In genomic region chr4:120722655-120723054, GRCh38 we compare ENCODE assay signal across 32 cellular contexts.
"Had no signal": no experiment of that assay in that cellular context is flagged by ENCODE, and none has a peak within 500 bp of the region (broad histone marks: within the 10 kb centered on the region; RNA-seq: fewer than 3 reads in every experiment).

No MANE protein-coding gene starts in this region.

- H3K4me1 ChIP-seq: foreskin keratinocyte, gastrocnemius medialis had no signal

- H3K27me3 ChIP-seq: brain microvascular endothelial cell, esophagus muscularis mucosa, foreskin keratinocyte, gastrocnemius medialis had no signal

- ATAC-seq: activated CD8-positive, alpha-beta T cell treated with anti-CD3 and anti-CD28 coated beads for 36 hours; activated T-cell treated with anti-CD3 and anti-CD28 coated beads, Interleukin-2, amount 50 U/mL, for 4 hours; activated T-helper 17 cell treated with anti-CD3 and anti-CD28 coated beads, Interleukin-2, amount 50 U/mL, for 72 hours; effector memory CD8-positive, alpha-beta T cell; foreskin keratinocyte; gastrocnemius medialis; T-cell had no signal

- DNase-seq: activated CD4-positive, alpha-beta T cell treated with anti-CD3 and anti-CD28 coated beads for 48 hours; activated CD4-positive, alpha-beta T cell treated with anti-CD3 and anti-CD28 coated beads, Interleukin-2, amount 50 U/mL, for 1 hour; activated CD4-positive, alpha-beta T cell treated with anti-CD3 and anti-CD28 coated beads, Interleukin-2, amount 50 U/mL, for 48 hours; activated CD4-positive, CD25-positive, alpha-beta regulatory T cell; activated CD4-positive, CD25-positive, alpha-beta regulatory T cell treated with anti-CD3 and anti-CD28 coated beads, Interleukin-2, amount 50 U/mL, for 72 hours; activated CD8-positive, alpha-beta memory T cell treated with anti-CD3 and anti-CD28 coated beads for 24 hours; activated CD8-positive, alpha-beta T cell treated with anti-CD3 and anti-CD28 coated beads for 36 hours; activated effector memory CD4-positive, alpha-beta T cell treated with Interleukin-2 at 50 U/mL for 16 hours; activated gamma-delta T cell treated with Interleukin-2 at 50 U/mL for 16 hours; activated naive CD4-positive, alpha-beta T cell treated with anti-CD3 and anti-CD28 coated beads, Interleukin-2, amount 50 U/mL, for 16 hours; activated naive CD4-positive, alpha-beta T cell treated with Interleukin-2 at 50 U/mL for 16 hours; activated T-cell treated with anti-CD3 and anti-CD28 coated beads, Interleukin-2, amount 50 U/mL, for 4 hours; amniotic stem cell; anterior cingulate cortex; brain microvascular endothelial cell; effector CD4-positive, alpha-beta T cell; effector memory CD8-positive, alpha-beta T cell; erythroblast; foreskin keratinocyte; gastrocnemius medialis; SW 1271; T-cell; T-helper 9 cell; WERI-Rb-1 had no signal

- H3K9me3 Mint-ChIP-seq: activated CD8-positive, alpha-beta T cell treated with anti-CD3 and anti-CD28 coated beads for 36 hours; activated T-cell treated with anti-CD3 and anti-CD28 coated beads, Interleukin-2, amount 50 U/mL, for 4 hours; activated T-helper 17 cell treated with anti-CD3 and anti-CD28 coated beads, Interleukin-2, amount 50 U/mL, for 72 hours; central memory CD8-positive, alpha-beta T cell; dendritic cell treated with granulocyte-macrophage colony-stimulating factor and Interleukin-4, amounts not matched to agents 40 ng/mL and 50 ng/mL, for 4 days; effector memory CD8-positive, alpha-beta T cell; T-cell; T-helper 1 cell treated with Interleukin-12 subunit alpha and Interleukin-12 subunit beta and Interleukin-4 antibody, amounts not matched to agents 30 μg/mL and 1 μg/mL, for 36 hours had no signal

- H3K27me3 Mint-ChIP-seq: activated naive CD8-positive, alpha-beta T cell; dendritic cell treated with granulocyte-macrophage colony-stimulating factor and Interleukin-4, amounts not matched to agents 40 ng/mL and 50 ng/mL, for 4 days had no signal

- H3K27ac Mint-ChIP-seq: activated CD8-positive, alpha-beta T cell treated with anti-CD3 and anti-CD28 coated beads for 36 hours; activated naive CD8-positive, alpha-beta T cell; activated T-helper 17 cell treated with anti-CD3 and anti-CD28 coated beads, Interleukin-2, amount 50 U/mL, for 72 hours; dendritic cell treated with granulocyte-macrophage colony-stimulating factor and Interleukin-4, amounts not matched to agents 40 ng/mL and 50 ng/mL, for 4 days; effector memory CD8-positive, alpha-beta T cell; T-cell; T-helper 1 cell treated with Interleukin-12 subunit alpha and Interleukin-12 subunit beta and Interleukin-4 antibody, amounts not matched to agents 30 μg/mL and 1 μg/mL, for 36 hours had no signal

- H3K27ac ChIP-seq: brain microvascular endothelial cell, coronary artery, esophagus muscularis mucosa, foreskin keratinocyte, gastrocnemius medialis, WERI-Rb-1 had no signal

- H3K4me3 Mint-ChIP-seq: activated CD8-positive, alpha-beta T cell treated with anti-CD3 and anti-CD28 coated beads for 36 hours; activated naive CD8-positive, alpha-beta T cell; activated T-cell treated with anti-CD3 and anti-CD28 coated beads, Interleukin-2, amount 50 U/mL, for 4 hours; activated T-helper 17 cell treated with anti-CD3 and anti-CD28 coated beads, Interleukin-2, amount 50 U/mL, for 72 hours; central memory CD8-positive, alpha-beta T cell; dendritic cell treated with granulocyte-macrophage colony-stimulating factor and Interleukin-4, amounts not matched to agents 40 ng/mL and 50 ng/mL, for 4 days; effector memory CD8-positive, alpha-beta T cell; T-cell; T-helper 1 cell treated with Interleukin-12 subunit alpha and Interleukin-12 subunit beta and Interleukin-4 antibody, amounts not matched to agents 30 μg/mL and 1 μg/mL, for 36 hours had no signal

- H3K9me3 ChIP-seq: esophagus muscularis mucosa, gastrocnemius medialis had no signal

- H3K36me3 ChIP-seq: brain microvascular endothelial cell, esophagus muscularis mucosa, gastrocnemius medialis, WERI-Rb-1 had no signal

- FAIRE-seq: astrocyte had no signal

- H3K36me3 Mint-ChIP-seq: T-cell had no signal

- H3K4me1 Mint-ChIP-seq: activated T-helper 17 cell treated with anti-CD3 and anti-CD28 coated beads, Interleukin-2, amount 50 U/mL, for 72 hours; central memory CD8-positive, alpha-beta T cell; T-cell had no signal

- H3K4me3 ChIP-seq: coronary artery, esophagus muscularis mucosa, gastrocnemius medialis had no signal
